Comparison of ENCODE assay signal across 1 cellular context in genomic region chr9:128820665-128821583, GRCh38.
TF ChIP-seq lines count a peak whose summit lies in the region.

No MANE protein-coding gene starts in this region.

TF ChIP-seq in GM12878, 131 proteins besides CTCF, POLR2A, EP300 and RAD21:
- TF ChIP-seq BMI1 (IDR thresholded peaks at IDR 0.05; ENCODE audit: borderline replicate concordance) (no peak), POLR2AphosphoS2 (IDR thresholded peaks at IDR 0.05; ENCODE audit: low read depth, low read length) (0 out of 2 replicates have a peak, but pooled peaks have one; percentile 30), SIN3A (IDR thresholded peaks at IDR 0.05; ENCODE audit: low read depth, low read length) (no peak), MAX (IDR thresholded peaks at IDR 0.05; ENCODE audit: low read depth, low read length) (no peak), HCFC1 (IDR thresholded peaks at IDR 0.05; ENCODE audit: low read length) (no peak), STAT3 (IDR thresholded peaks at IDR 0.05; ENCODE audit: low read depth, low read length) (no peak)
